31 cellular contexts compared by ENCODE assay signal in the genomic region with DNA sequence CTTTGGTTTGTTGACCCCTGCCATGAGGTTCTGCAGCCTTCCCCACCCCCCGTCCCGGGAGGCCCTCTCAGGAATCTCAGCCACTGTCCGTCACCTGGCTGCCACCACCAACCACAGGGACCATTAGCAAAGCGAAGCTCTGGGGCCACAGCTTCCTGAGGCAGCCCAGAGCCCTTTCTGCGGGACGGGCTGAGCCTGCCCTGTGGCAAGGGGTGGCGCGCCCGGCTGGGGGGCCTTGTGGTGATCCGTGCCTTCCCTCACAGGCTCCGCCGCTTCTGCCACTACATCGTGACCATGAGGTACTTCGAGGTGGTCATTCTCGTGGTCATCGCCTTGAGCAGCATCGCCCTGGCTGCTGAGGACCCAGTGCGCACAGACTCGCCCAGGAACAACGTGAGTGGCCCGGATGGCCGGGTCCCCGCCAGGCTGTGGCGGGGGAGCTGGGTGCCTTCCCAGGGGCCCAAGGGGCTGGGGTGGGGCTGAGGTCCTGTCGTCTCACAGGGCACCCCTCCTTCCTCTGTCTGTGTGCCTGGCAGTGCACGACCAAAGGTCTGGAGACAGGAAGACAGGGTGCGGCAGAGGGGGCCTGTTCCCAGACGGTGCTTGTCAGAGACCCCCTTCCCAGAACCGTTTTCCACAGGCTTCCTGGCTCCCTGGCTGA.
A peak's percentile ranks its signal among the peaks of the same experiment; 100 is the strongest.
DNase-seq lines count a peak whose midpoint lies in the region; ATAC-seq and TF ChIP-seq lines count a peak whose summit lies in the region.
"Had no signal": no experiment of that assay in that cellular context is flagged by ENCODE, and none has a peak within 500 bp of the region (broad histone marks: within the 10 kb centered on the region; RNA-seq: fewer than 3 reads in every experiment).

No MANE protein-coding gene starts in this region.

- no peak for ATAC-seq in RWPE2 (ENCODE audit: low read depth)
- ATAC-seq: activated CD4-positive, CD25-positive, alpha-beta regulatory T cell treated with anti-CD3 and anti-CD28 coated beads, Interleukin-2, amount 50 U/mL, for 24 hours; activated CD8-positive, alpha-beta T cell treated with anti-CD3 and anti-CD28 coated beads, Interleukin-2, amount 10 ng/mL, durations not matched to agents 7 days and 5 days; GM12878; pancreas; stimulated activated effector memory CD8-positive, alpha-beta T cell treated with anti-CD3 and anti-CD28 coated beads, Interleukin-12 subunit alpha, Interleukin-12 subunit beta, amount 100 ng/mL, for 72 hours had no signal

- WGBS in stomach, 5 donors, result 75 to 83% (median 80%) methylated on average over 19 to 29 of the region's 29 CpGs

- H3K36me3 ChIP-seq in RWPE2 (ENCODE audit: low read depth) (no peaks in the 10 kb centered on the region), stomach (no peaks in the 10 kb centered on the region)
- H3K36me3 ChIP-seq: pancreas, SJSA1, uterus had no signal

- TF ChIP-seq CTCF in RWPE2 (IDR thresholded peaks at IDR 0.05; ENCODE audit: poor library complexity, severe bottlenecking) (no peak), stomach (IDR thresholded peaks at IDR 0.05) (no peak)

- H3K4me3 ChIP-seq in RWPE2 (ENCODE audit: severe bottlenecking) (no peak overlapping the region), stomach (no peak overlapping the region)
- H3K4me3 ChIP-seq: GM12878, lung, pancreas, SJSA1, uterus had no signal

- no peak for TF ChIP-seq POLR2A in stomach (IDR thresholded peaks at IDR 0.05)

- H3K9me3 ChIP-seq in RWPE2 (ENCODE audit: severe bottlenecking) (no peaks in the 10 kb centered on the region), stomach (no peaks in the 10 kb centered on the region)
- H3K9me3 ChIP-seq: pancreas, SJSA1, uterus had no signal

- H3K27me3 ChIP-seq in RWPE2 (ENCODE audit: insufficient read depth, poor library complexity, severe bottlenecking) (peaks cover 10% of the 10 kb centered on the region), stomach (peaks cover 0 to 48% (median 7%) of the 10 kb centered on the region in 3 donors)
- H3K27me3 ChIP-seq: pancreas, SJSA1, uterus had no signal

- no peaks in the 10 kb centered on the region for H3K4me1 ChIP-seq in RWPE2 (ENCODE audit: insufficient read depth, poor library complexity, severe bottlenecking)
- no peaks in the 10 kb centered on the region for H3K4me1 ChIP-seq in stomach
- H3K4me1 ChIP-seq: pancreas, SJSA1, uterus had no signal

- TF ChIP-seq EP300 in stomach (IDR thresholded peaks at IDR 0.05), result no peak

- DNase-seq in D341Med (ENCODE audit: low spot score) (peak; percentile 24), RWPE2 (ENCODE audit: low spot score) (peak; percentile 51), iPS-NIHi11 (ENCODE audit: low spot score) (peak; percentile 9), stomach (peak; percentile 20), HT-29 (ENCODE audit: low spot score) (no peak), globus pallidus (ENCODE audit: low spot score) (no peak), NCI-H526 treated with DMSO at 0.1 percent for 48 hours (lab: John Stamatoyannopoulos, UW) (no peak)
- DNase-seq: activated CD8-positive, alpha-beta T cell treated with anti-CD3 and anti-CD28 coated beads, Interleukin-2, amount 10 ng/mL, durations not matched to agents 7 days and 5 days; activated naive CD4-positive, alpha-beta T cell treated with Interleukin-2 at 50 U/mL for 16 hours; activated T-cell treated with anti-CD3 and anti-CD28 coated beads, Interleukin-2, amount 50 U/mL, for 24 hours; CD4-positive, CD25-positive, alpha-beta regulatory T cell; cerebellar nuclear complex; effector CD4-positive, alpha-beta T cell; glutamatergic neuron; GOT3; IMR-90; NCI-H1048; NCI-H1694 treated with DMSO at 0.1 percent for 48 hours; NCI-H69; nephron progenitor cell; pancreas; stimulated activated CD4-positive, alpha-beta T cell treated with anti-CD3 and anti-CD28 coated beads, Interleukin-12 subunit alpha, Interleukin-12 subunit beta, amount 100 ng/mL, for 4 hours; stimulated activated CD4-positive, alpha-beta T cell treated with anti-CD3 and anti-CD28 coated beads, Interleukin-4, amount 100 ng/mL, for 24 hours; substantia nigra; T-helper 1 cell; uterus had no signal

- H3K27ac ChIP-seq in RWPE2 (ENCODE audit: poor library complexity, severe bottlenecking), result no peak overlapping the region
- H3K27ac ChIP-seq in stomach, result no peak overlapping the region
- H3K27ac ChIP-seq: pancreas, SJSA1, uterus had no signal

- intact Hi-C loops in stomach (cut with DNase I; ENCODE audit: low total_unique reads), result no loop called here

Comparison
In these comparisons a context has a peak if more than half of its experiments do, and no peak if none do; other contexts are left out.
1. DNase-seq: peak in D341Med (single experiment), RWPE2 (single experiment), iPS-NIHi11 (single experiment) and stomach (single experiment); none in HT-29 (single experiment), globus pallidus (single experiment) and NCI-H526 treated with DMSO at 0.1 percent for 48 hours (single experiment).